In the genomic region with DNA sequence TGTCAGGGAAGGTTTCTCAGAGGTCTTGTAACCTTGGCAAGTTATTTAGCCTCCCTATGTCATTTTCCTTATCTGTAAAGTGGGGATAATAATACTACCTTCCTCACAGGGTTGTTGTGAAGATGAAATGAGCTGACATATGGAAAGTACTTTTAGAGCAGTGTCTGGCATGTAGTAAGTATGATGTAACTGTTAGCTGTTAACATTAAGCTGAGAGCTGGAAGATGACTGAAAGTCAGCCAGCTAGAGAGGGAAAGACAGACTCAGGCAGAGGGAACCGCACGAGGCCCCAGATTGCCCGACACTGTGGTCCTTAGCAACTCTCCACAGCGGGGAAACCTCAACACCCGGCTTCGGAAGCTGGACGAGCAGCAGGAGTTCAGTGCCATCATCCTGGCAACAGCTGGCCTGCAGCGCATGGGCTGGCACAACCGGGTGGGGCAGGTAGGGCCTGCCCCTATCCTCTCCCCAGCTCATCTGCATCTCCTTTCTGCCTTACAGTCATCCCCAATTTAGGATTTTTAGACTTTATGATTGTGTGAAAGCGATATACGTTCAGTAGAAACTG, we compare ENCODE assay signal across 11 cellular contexts. TPM values are rescaled to one million over a fixed set of nuclear protein-coding genes. Genes with fewer than 3 reads are reported as not detected.
DNase-seq lines count a peak whose midpoint lies in the region; TF ChIP-seq lines count a peak whose summit lies in the region.
"Had no signal": no experiment of that assay in that cellular context is flagged by ENCODE, and none has a peak within 500 bp of the region (broad histone marks: within the 10 kb centered on the region; RNA-seq: fewer than 3 reads in every experiment).

No MANE protein-coding gene starts in this region.

- CTCF ChIA-PET in CD8-positive, alpha-beta memory T cell (lab: Charles Lee), result no interaction called here
- CTCF ChIA-PET in HEK293 (lab: Yijun Ruan, JAX), result interaction anchor here (1.0 kb wide), 1 partner anchor 61 kb away, joined by 3 read pairs; no protein-coding TSS in a partner anchor

- peak overlapping the region; percentile 6 for H3K27ac ChIP-seq in CD8-positive, alpha-beta memory T cell (ENCODE audit: low read depth, low read length)
- H3K27ac ChIP-seq in HEK293 (ENCODE audit: extremely low read depth, low read depth, low read length), result no peak overlapping the region; the same call in 1 of the 2 replicates

- H3K36me3 ChIP-seq in CD8-positive, alpha-beta memory T cell (ENCODE audit: insufficient read depth, low read length), result no peaks in the 10 kb centered on the region
- peaks cover 0 to 62% of the 10 kb centered on the region in 2 experiments; a peak in 1 of 3 replicates for H3K36me3 ChIP-seq in HEK293 (ENCODE audit: control insufficient read depth in 2 of 2, insufficient read depth in 1 of 2, low read length in 2 of 2)

- no peaks in the 10 kb centered on the region for H3K9me3 ChIP-seq in CD8-positive, alpha-beta memory T cell (ENCODE audit: low read length)
- no peaks in the 10 kb centered on the region for H3K9me3 ChIP-seq in HEK293 (ENCODE audit: control insufficient read depth, insufficient read depth, low read depth, low read length)
- H3K9me3 ChIP-seq: mucosa of descending colon had no signal

- peaks cover 0 to 2% (median 0%) of the 10 kb centered on the region in 5 donors for H3K9me3 Mint-ChIP-seq in CD8-positive, alpha-beta memory T cell
- peaks cover 0 to 4% (median 0%) of the 10 kb centered on the region in 5 experiments for H3K9me3 Mint-ChIP-seq in brain
- H3K9me3 Mint-ChIP-seq: H9; T-helper 1 cell treated with Interleukin-12 subunit alpha and Interleukin-12 subunit beta and Interleukin-4 antibody, amounts not matched to agents 30 μg/mL and 1 μg/mL, for 36 hours had no signal

- peaks cover 0 to 20% (median 3%) of the 10 kb centered on the region in 3 donors for H3K36me3 Mint-ChIP-seq in CD8-positive, alpha-beta memory T cell
- peaks cover 16% of the 10 kb centered on the region for H3K36me3 Mint-ChIP-seq in brain

- H3K4me3 Mint-ChIP-seq in CD8-positive, alpha-beta memory T cell, result peak overlapping the region in 1 of 7 donors; percentile 76
- peak overlapping the region; percentile 90 to 97 (median 93) for H3K4me3 Mint-ChIP-seq in brain

- POLR2A ChIA-PET in CD8-positive, alpha-beta memory T cell (lab: Charles Lee), result interaction anchor here (0.6 to 1.2 kb wide), 2 partner anchors 23 to 387 kb away, joined by 3 to 7 read pairs; a partner anchor contains a TSS
- POLR2A ChIA-PET in HEK293 (lab: Yijun Ruan, JAX), result interaction anchor here (0.8 to 2.8 kb wide), 8 partner anchors 9 to 226 kb away, joined by 3 to 20 read pairs (median 6); a partner anchor contains a TSS

- peaks cover 22% of the 10 kb centered on the region for H3K4me1 ChIP-seq in CD8-positive, alpha-beta memory T cell (ENCODE audit: insufficient read depth, low read length)
- no peaks in the 10 kb centered on the region for H3K4me1 ChIP-seq in HEK293 (ENCODE audit: control insufficient read depth, insufficient read depth, low read length)

- DNase-seq in CD8-positive, alpha-beta memory T cell, result no peak
- DNase-seq in CD1c-positive myeloid dendritic cell (ENCODE audit: extremely low spot score) (no peak), SHP77 treated with DMSO at 0.1 percent for 48 hours (lab: John Stamatoyannopoulos, UW) (no peak)
- DNase-seq: activated CD8-positive, alpha-beta memory T cell treated with anti-CD3 and anti-CD28 coated beads for 24 hours; Calu3; H9; mucosa of descending colon; NCI-H187 treated with DMSO at 0.1 percent for 48 hours had no signal

- peaks cover 0 to 6% of the 10 kb centered on the region in 2 donors for H3K27me3 Mint-ChIP-seq in CD8-positive, alpha-beta memory T cell
- H3K27me3 Mint-ChIP-seq in brain, result peaks cover 5% of the 10 kb centered on the region

- TF ChIP-seq CTCF in HEK293 (tag by site-specific recombination; IDR thresholded peaks at IDR 0.05) (no peak), brain (conservative IDR thresholded peaks at IDR 0.05) (no peak)

- peaks cover 28 to 37% (median 36%) of the 10 kb centered on the region in 3 donors for H3K4me1 Mint-ChIP-seq in CD8-positive, alpha-beta memory T cell
- peaks cover 55% of the 10 kb centered on the region for H3K4me1 Mint-ChIP-seq in brain

- H3K27ac Mint-ChIP-seq in CD8-positive, alpha-beta memory T cell, result peak overlapping the region in 1 of 8 donors; percentile 87
- H3K27ac Mint-ChIP-seq in brain, result peak overlapping the region; percentile 54 to 96 (median 78)

- H3K4me3 ChIP-seq in CD8-positive, alpha-beta memory T cell (ENCODE audit: low read length), result no peak overlapping the region
- H3K4me3 ChIP-seq in HEK293 (ENCODE audit: low read depth, low read length), result no peak overlapping the region
- H3K4me3 ChIP-seq: mucosa of descending colon had no signal

- no peaks in the 10 kb centered on the region for H3K27me3 ChIP-seq in CD8-positive, alpha-beta memory T cell (ENCODE audit: insufficient read depth, low read length, poor library complexity, severe bottlenecking)

TF ChIP-seq in HEK293, 187 proteins besides CTCF, POLR2A, EP300 and RAD21 (continues in another document):
- TF ChIP-seq ZNF155 (tag by site-specific recombination; IDR thresholded peaks at IDR 0.05) (no peak), ZNF473 (tag by site-specific recombination; IDR thresholded peaks at IDR 0.05) (no peak), ZNF571 (tag by site-specific recombination; IDR thresholded peaks at IDR 0.05) (no peak), PRDM1 (tag by site-specific recombination; IDR thresholded peaks at IDR 0.05) (peak; percentile 68), ZNF239 (tag by site-specific recombination; IDR thresholded peaks at IDR 0.05) (no peak), ZNF621 (tag by site-specific recombination; IDR thresholded peaks at IDR 0.05) (no peak), GLIS1 (tag by site-specific recombination; IDR thresholded peaks at IDR 0.05) (no peak), ZNF776 (tag by site-specific recombination; IDR thresholded peaks at IDR 0.05; ENCODE audit: borderline replicate concordance) (no peak), ZFP41 (tag by site-specific recombination; IDR thresholded peaks at IDR 0.05; ENCODE audit: borderline replicate concordance) (no peak), ZNF133 (tag by site-specific recombination; IDR thresholded peaks at IDR 0.05) (no peak), ZNF76 (tag by site-specific recombination; IDR thresholded peaks at IDR 0.05; ENCODE audit: borderline replicate concordance, low read depth) (no peak), ZNF140 (tag by site-specific recombination; IDR thresholded peaks at IDR 0.05) (no peak)
- TF ChIP-seq, protein P1, sequence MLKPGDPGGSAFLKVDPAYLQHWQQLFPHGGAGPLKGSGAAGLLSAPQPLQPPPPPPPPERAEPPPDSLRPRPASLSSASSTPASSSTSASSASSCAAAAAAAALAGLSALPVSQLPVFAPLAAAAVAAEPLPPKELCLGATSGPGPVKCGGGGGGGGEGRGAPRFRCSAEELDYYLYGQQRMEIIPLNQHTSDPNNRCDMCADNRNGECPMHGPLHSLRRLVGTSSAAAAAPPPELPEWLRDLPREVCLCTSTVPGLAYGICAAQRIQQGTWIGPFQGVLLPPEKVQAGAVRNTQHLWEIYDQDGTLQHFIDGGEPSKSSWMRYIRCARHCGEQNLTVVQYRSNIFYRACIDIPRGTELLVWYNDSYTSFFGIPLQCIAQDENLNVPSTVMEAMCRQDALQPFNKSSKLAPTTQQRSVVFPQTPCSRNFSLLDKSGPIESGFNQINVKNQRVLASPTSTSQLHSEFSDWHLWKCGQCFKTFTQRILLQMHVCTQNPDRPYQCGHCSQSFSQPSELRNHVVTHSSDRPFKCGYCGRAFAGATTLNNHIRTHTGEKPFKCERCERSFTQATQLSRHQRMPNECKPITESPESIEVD (tag by site-specific recombination; IDR thresholded peaks at IDR 0.05), result 0 out of 2 replicates have a peak, but pooled peaks have one; percentile 7
- TF ChIP-seq, protein P2, sequence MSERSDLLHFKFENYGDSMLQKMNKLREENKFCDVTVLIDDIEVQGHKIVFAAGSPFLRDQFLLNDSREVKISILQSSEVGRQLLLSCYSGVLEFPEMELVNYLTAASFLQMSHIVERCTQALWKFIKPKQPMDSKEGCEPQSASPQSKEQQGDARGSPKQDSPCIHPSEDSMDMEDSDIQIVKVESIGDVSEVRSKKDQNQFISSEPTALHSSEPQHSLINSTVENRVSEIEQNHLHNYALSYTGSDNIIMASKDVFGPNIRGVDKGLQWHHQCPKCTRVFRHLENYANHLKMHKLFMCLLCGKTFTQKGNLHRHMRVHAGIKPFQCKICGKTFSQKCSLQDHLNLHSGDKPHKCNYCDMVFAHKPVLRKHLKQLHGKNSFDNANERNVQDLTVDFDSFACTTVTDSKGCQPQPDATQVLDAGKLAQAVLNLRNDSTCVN (tag by site-specific recombination; optimal IDR thresholded peaks at IDR 0.05), result no peak

RNA-seq across cellular contexts. Expression of a gene that starts 6.5 kb away (rescaled TPM):
- total RNA-seq in CD8-positive, alpha-beta memory T cell, result 10 to 100 TPM; 35.5 to 38.4 TPM
- polyA plus RNA-seq in CD8-positive, alpha-beta memory T cell, result 21.8 TPM
- 28.1 TPM for polyA plus RNA-seq in brain (ENCODE audit: insufficient read depth, low read depth, low replicate concordance)

RNA-seq across cellular contexts. Expression of a gene that starts 10.5 kb away (rescaled TPM):
- 10 to 100 TPM; 69.7 to 78.6 TPM for total RNA-seq in CD8-positive, alpha-beta memory T cell
- 45.7 TPM for polyA plus RNA-seq in CD8-positive, alpha-beta memory T cell
- polyA plus RNA-seq in brain (ENCODE audit: insufficient read depth, low read depth, low replicate concordance), result 43.8 TPM

RNA-seq across cellular contexts. Expression of a gene that starts 16.0 kb away (rescaled TPM):
- total RNA-seq in CD8-positive, alpha-beta memory T cell, result 10 to 100 TPM; 26.3 to 26.5 TPM
- polyA plus RNA-seq in CD8-positive, alpha-beta memory T cell, result 9.9 TPM
- polyA plus RNA-seq in brain (ENCODE audit: insufficient read depth, low read depth, low replicate concordance), result 48.0 TPM

RNA-seq across cellular contexts. Expression of a gene that starts 23.5 kb away (rescaled TPM):
- 10 to 100 TPM; 25.3 to 26.0 TPM for total RNA-seq in CD8-positive, alpha-beta memory T cell
- 51.5 TPM for polyA plus RNA-seq in CD8-positive, alpha-beta memory T cell
- polyA plus RNA-seq in brain (ENCODE audit: insufficient read depth, low read depth, low replicate concordance), result 59.4 TPM

RNA-seq across cellular contexts. Expression of a gene that starts 30.2 kb away (rescaled TPM):
- total RNA-seq in CD8-positive, alpha-beta memory T cell, result 10 to 100 TPM; 26.8 to 29.1 TPM
- 14.6 TPM for polyA plus RNA-seq in CD8-positive, alpha-beta memory T cell
- 28.0 TPM for polyA plus RNA-seq in brain (ENCODE audit: insufficient read depth, low read depth, low replicate concordance)
